14 cellular contexts compared by ENCODE assay signal in the genomic region with DNA sequence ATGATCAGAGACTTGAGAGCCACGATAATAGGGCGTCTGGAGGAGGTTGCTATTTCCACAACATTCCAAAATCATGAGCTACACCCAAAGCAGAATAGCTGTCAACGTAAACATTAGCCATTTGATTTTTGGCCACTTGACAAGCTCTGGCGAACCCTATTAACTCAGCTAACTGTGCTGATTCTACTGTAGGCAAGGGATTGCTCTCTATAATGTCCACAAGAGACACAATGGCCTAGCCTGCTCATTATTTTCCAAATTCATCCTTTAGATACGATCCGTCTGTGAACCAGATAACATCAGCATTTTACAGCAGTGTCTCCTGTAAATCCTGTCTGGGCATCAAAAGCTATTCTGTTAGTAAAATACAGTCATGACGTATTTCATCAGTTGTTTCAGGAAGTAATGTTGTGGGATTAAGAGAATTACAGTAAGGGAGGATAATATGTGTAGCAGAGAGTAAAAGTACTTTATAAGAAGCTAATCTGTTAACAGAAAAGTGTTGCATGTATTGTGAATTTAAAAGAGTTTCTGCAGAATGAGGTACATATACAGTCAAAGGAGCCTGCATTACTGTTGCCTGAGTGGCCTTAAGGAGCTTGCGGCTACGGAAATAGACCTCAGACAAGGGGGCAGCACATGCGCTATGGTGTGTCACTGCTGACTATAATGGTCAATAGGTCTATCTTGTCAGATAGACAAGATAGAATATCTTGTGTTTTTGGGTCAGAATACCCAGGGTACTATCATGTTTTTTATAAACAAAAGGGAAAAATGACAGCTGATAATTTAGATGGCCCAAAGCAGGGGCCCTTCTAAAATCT. TPM values are rescaled to one million over a fixed set of nuclear protein-coding genes. Genes with fewer than 3 reads are reported as not detected.
DNase-seq lines count a peak whose midpoint lies in the region; ATAC-seq, FAIRE-seq and TF ChIP-seq lines count a peak whose summit lies in the region.
"Had no signal": no experiment of that assay in that cellular context is flagged by ENCODE, and none has a peak within 500 bp of the region (broad histone marks: within the 10 kb centered on the region; RNA-seq: fewer than 3 reads in every experiment).

No MANE protein-coding gene starts in this region.

- DNase-seq in left ventricle myocardium superior = no peak
- DNase-seq in cardiac septum (ENCODE audit: low spot score) = no peak
- no peak for DNase-seq in RWPE2 (ENCODE audit: low spot score)
- peak; percentile 45 for DNase-seq in fibroblast of pulmonary artery (ENCODE audit: low read depth)
- DNase-seq in urothelium cell line (ENCODE audit: low spot score) = peak; percentile 52
- DNase-seq in stimulated activated CD4-positive, alpha-beta T cell treated with anti-CD3 and anti-CD28 coated beads, Interleukin-4, amount 100 ng/mL, for 4 hours = no peak
- no peak for DNase-seq in NCI-H524 treated with DMSO at 0.1 percent for 48 hours (lab: John Stamatoyannopoulos, UW)
- DNase-seq in GM13977 (ENCODE audit: low spot score) = no peak
- DNase-seq: activated T-cell treated with anti-CD3 and anti-CD28 coated beads, Interleukin-2, amount 50 U/mL, for 48 hours; BE2C; heart right ventricle; Kasumi-1; naive B cell; stimulated activated naive CD8-positive, alpha-beta T cell treated with anti-CD3 and anti-CD28 coated beads, Interleukin-15, amount 100 ng/mL, for 72 hours had no signal

- H3K4me1 ChIP-seq in RWPE2 (ENCODE audit: insufficient read depth, poor library complexity, severe bottlenecking) = peaks cover 16% of the 10 kb centered on the region
- H3K4me1 ChIP-seq: BE2C had no signal

- peak; percentile 78 for ATAC-seq in left ventricle myocardium superior
- peak; percentile 89 for ATAC-seq in RWPE2 (ENCODE audit: low read depth)
- ATAC-seq: stimulated activated naive CD8-positive, alpha-beta T cell treated with anti-CD3 and anti-CD28 coated beads, Interleukin-15, amount 100 ng/mL, for 72 hours had no signal

- intact Hi-C loops in left ventricle myocardium superior (cut with micrococcal nuclease) = no loop called here
- intact Hi-C loops in cardiac septum (cut with DNase I) = no loop called here

- H3K9me3 ChIP-seq in RWPE2 (ENCODE audit: severe bottlenecking) = no peaks in the 10 kb centered on the region
- H3K9me3 ChIP-seq: BE2C, heart right ventricle had no signal

- H3K27ac ChIP-seq in RWPE2 (ENCODE audit: poor library complexity, severe bottlenecking) = peak overlapping the region; percentile 48
- H3K27ac ChIP-seq: heart right ventricle had no signal

- no peaks in the 10 kb centered on the region for H3K27me3 ChIP-seq in RWPE2 (ENCODE audit: insufficient read depth, poor library complexity, severe bottlenecking)
- H3K27me3 ChIP-seq: BE2C had no signal

- in situ Hi-C loops in GM13977 (cut with MboI; ENCODE audit: low pct_unique_long_range_greater_than_20kb, low sequenced_read_pairs, unreplicated experiment) = loop anchor here (25.0 kb wide), 1 partner anchor 94 kb away; no protein-coding TSS in a partner anchor

- H3K4me3 ChIP-seq in RWPE2 (ENCODE audit: severe bottlenecking) (no peak overlapping the region), fibroblast of pulmonary artery (replicated peaks; ENCODE audit: low read depth, low read length) (no peak overlapping the region)
- H3K4me3 ChIP-seq: heart right ventricle had no signal

- no peak for TF ChIP-seq CTCF in RWPE2 (IDR thresholded peaks at IDR 0.05; ENCODE audit: poor library complexity, severe bottlenecking)
- no peak for TF ChIP-seq CTCF in fibroblast of pulmonary artery (IDR thresholded peaks at IDR 0.05; ENCODE audit: low read length, missing control alignments)
- no peak for TF ChIP-seq CTCF in GM13977 (IDR thresholded peaks at IDR 0.05; ENCODE audit: extremely low read depth, insufficient read depth, missing control alignments)

- no peak for FAIRE-seq in urothelium cell line (lab: Jason Lieb, UNC)

- H3K36me3 ChIP-seq in RWPE2 (ENCODE audit: low read depth) = no peaks in the 10 kb centered on the region
- H3K36me3 ChIP-seq: BE2C, heart right ventricle had no signal

RNA-seq across cellular contexts. Expression of gene TINAGL1, which starts 44.9 kb away (rescaled TPM):
- total RNA-seq in left ventricle myocardium superior (274 TPM), cardiac septum (180 TPM)

Comparison
In these comparisons a context has a peak if more than half of its experiments do, and no peak if none do; other contexts are left out.
1. DNase-seq: peak in fibroblast of pulmonary artery (single experiment) and urothelium cell line (single experiment); none in left ventricle myocardium superior (single experiment), cardiac septum (single experiment), RWPE2 (single experiment), stimulated activated CD4-positive, alpha-beta T cell treated with anti-CD3 and anti-CD28 coated beads, Interleukin-4, amount 100 ng/mL, for 4 hours (0 of 2), NCI-H524 treated with DMSO at 0.1 percent for 48 hours (single experiment) and GM13977 (single experiment).